ENCODE assay signal across 8 cellular contexts in the genomic region with DNA sequence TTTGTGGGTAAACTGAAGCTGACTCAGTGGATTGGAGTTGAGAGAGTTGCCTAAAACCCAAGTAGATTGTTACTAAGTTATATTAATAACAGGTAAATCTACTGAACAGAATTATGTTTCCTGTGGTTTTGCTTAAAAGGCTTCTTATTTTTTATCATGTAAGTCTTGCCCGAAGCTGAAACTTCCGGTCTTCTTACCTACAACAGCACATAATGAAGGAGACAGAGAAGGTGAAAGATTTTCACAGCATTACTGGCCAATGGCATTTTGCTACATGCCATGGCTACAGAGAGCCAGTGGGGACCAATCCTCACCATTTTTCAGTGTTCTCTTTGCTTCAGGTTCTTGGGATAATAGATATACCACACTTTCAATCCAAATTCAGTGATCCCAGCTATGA.
"Had no signal": no experiment of that assay in that cellular context is flagged by ENCODE, and none has a peak within 500 bp of the region (broad histone marks: within the 10 kb centered on the region; RNA-seq: fewer than 3 reads in every experiment).

No MANE protein-coding gene starts in this region.

- DNase-seq: H9, HCEC 1CT, IMR-90 had no signal

- H3K4me3 ChIP-seq: GM23338, K562 had no signal

- H3K4me2 ChIP-seq: GM23338 had no signal

- H2AFZ ChIP-seq: GM23338 had no signal

- ATAC-seq: GM23338, K562 had no signal

- FAIRE-seq: H1, H54, HTR-8/SVneo, K562 had no signal
